Comparison of ENCODE assay signal across 8 cellular contexts in genomic region chr7:30284298-30285066, GRCh38. TPM values are rescaled to one million over a fixed set of nuclear protein-coding genes. Genes with fewer than 3 reads are reported as not detected.
A peak's percentile ranks its signal among the peaks of the same experiment; 100 is the strongest.
DNase-seq lines count a peak whose midpoint lies in the region; ATAC-seq and TF ChIP-seq lines count a peak whose summit lies in the region.

TSS of gene ZNRF2 (plus strand) at chr7:30284597. CDS start at chr7:30285358, 761 bp downstream.

- H3K4me1 Mint-ChIP-seq in immature natural killer cell = peaks cover 40 to 56% of the 10 kb centered on the region in 2 donors

- H3K9me3 Mint-ChIP-seq in immature natural killer cell = peaks cover 9 to 14% (median 13%) of the 10 kb centered on the region in 6 donors

- intact Hi-C loops in spleen (cut with DNase I; ENCODE audit: low total_unique reads) = no loop called here

- WGBS in spleen, 5 donors = 0 to 1% (median 1%) methylated on average over 36 to 96 of the region's 96 CpGs

- DNase-seq in AG08395 (ENCODE audit: low spot score) = peak; percentile 97
- DNase-seq in NCI-H2227 (lab: John Stamatoyannopoulos, UW; ENCODE audit: unreplicated experiment) = peak; percentile 98
- peak; percentile 97 to 99 for DNase-seq in cardiac fibroblast (ENCODE audit: low read depth in 2 of 2)
- peak; percentile 98 to 99 (median 99) for DNase-seq in immature natural killer cell
- DNase-seq in spleen = peak; percentile 100

- H3K4me1 ChIP-seq in spleen = peaks cover 19 to 50% (median 39%) of the 10 kb centered on the region in 6 donors

- peak within 1 kb of the TSS; percentile 62 for H3K4me3 ChIP-seq in WI38 (ENCODE audit: low read depth, low read length)
- H3K4me3 ChIP-seq in cardiac fibroblast (replicated peaks in 1 of 2; ENCODE audit: low read depth in 2 of 2, low read length in 2 of 2) = peak within 1 kb of the TSS; percentile 77 to 78
- peak within 1 kb of the TSS; percentile 66 to 86 (median 82) for H3K4me3 ChIP-seq in spleen

- H3K27me3 ChIP-seq in spleen (replicated peaks in 1 of 7) = no peaks in the 10 kb centered on the region

- H3K9me3 ChIP-seq in spleen = no peaks in the 10 kb centered on the region

- no peaks in the 10 kb centered on the region for H3K36me3 ChIP-seq in spleen

- H3K36me3 Mint-ChIP-seq in immature natural killer cell = peaks cover 7 to 10% (median 7%) of the 10 kb centered on the region in 3 donors

- H3K27ac Mint-ChIP-seq in immature natural killer cell = peak within 1 kb of the TSS; percentile 92 to 97 (median 94)

- peak in 2 of 3 donors; percentile 64 to 65 for TF ChIP-seq POLR2A in spleen (IDR thresholded peaks at IDR 0.05)

- peaks cover 13 to 23% (median 18%) of the 10 kb centered on the region in 3 donors for H3K27me3 Mint-ChIP-seq in immature natural killer cell (ENCODE audit: low read depth in 3 of 3)

- ATAC-seq in GM18907 (IDR thresholded peaks at IDR 0.05; ENCODE audit: unreplicated experiment) = peak; percentile 89
- ATAC-seq in HG03159 (IDR thresholded peaks at IDR 0.05; ENCODE audit: unreplicated experiment) = peak; percentile 87

- TF ChIP-seq CTCF in WI38 (IDR thresholded peaks at IDR 0.05; ENCODE audit: low read depth, low read length) (peak; percentile 28; the same call in 1 of the 2 replicates), cardiac fibroblast (IDR thresholded peaks at IDR 0.05; ENCODE audit: low read depth, low read length) (peak; percentile 1), spleen (IDR thresholded peaks at IDR 0.05 in 8 of 11, conservative IDR thresholded peaks at IDR 0.05 in 3 of 11) (peak; percentile 20 to 80 (median 65))

- peak within 1 kb of the TSS; percentile 81 to 89 (median 84) for H3K4me3 Mint-ChIP-seq in immature natural killer cell

- peak within 1 kb of the TSS; percentile 95 to 100 (median 98) for H3K27ac ChIP-seq in spleen

RNA-seq across cellular contexts. Expression of gene ZNRF2, which starts in this region (rescaled TPM):
- 1 to 10 TPM; 1.9 to 3.7 (median 3.1) TPM for polyA plus RNA-seq in immature natural killer cell
- total RNA-seq in spleen = 10 to 100 TPM; 27.1 to 42.5 (median 29.4) TPM
- 1 to 10 TPM; 6.8 to 9.1 (median 8.8) TPM for polyA plus RNA-seq in spleen

Comparison
In these comparisons a context has a peak if more than half of its experiments do, and no peak if none do; other contexts are left out.
1. Peak in every context shown above with its lines: DNase-seq, ATAC-seq, H3K4me3 ChIP-seq and H3K27ac ChIP-seq.
2. CTCF ChIP-seq: peak in every context shown above with its lines; median percentile 65 in spleen; 28 in WI38; 1 in cardiac fibroblast.